In genomic region chr2:37876227-37876626, GRCh38 we compare ENCODE assay signal across 16 cellular contexts.
"Had no signal": no experiment of that assay in that cellular context is flagged by ENCODE, and none has a peak within 500 bp of the region (broad histone marks: within the 10 kb centered on the region; RNA-seq: fewer than 3 reads in every experiment).

No MANE protein-coding gene starts in this region.

- DNase-seq: activated CD4-positive, alpha-beta T cell treated with anti-CD3 and anti-CD28 coated beads for 1 hour; activated CD4-positive, alpha-beta T cell treated with anti-CD3 and anti-CD28 coated beads, Interleukin-2, amount 50 U/mL, for 1 hour; activated CD8-positive, alpha-beta T cell treated with anti-CD3 and anti-CD28 coated beads, Interleukin-2, amount 10 ng/mL, durations not matched to agents 7 days and 5 days; aorta; caudate nucleus; effector CD8-positive, alpha-beta T cell; hippocampal formation; posterior cingulate gyrus; stimulated activated CD4-positive, alpha-beta T cell treated with anti-CD3 and anti-CD28 coated beads, Interleukin-1b, Interleukin-23, amount 100 ng/mL, for 48 hours; stimulated activated naive CD8-positive, alpha-beta T cell treated with anti-CD3 and anti-CD28 coated beads, Interleukin-15, amount 100 ng/mL, for 72 hours; T-helper 9 cell had no signal

- H3K4me3 ChIP-seq: suprapubic skin, tibial nerve had no signal

- H3K9me3 ChIP-seq: suprapubic skin, tibial nerve had no signal

- ATAC-seq: activated CD8-positive, alpha-beta T cell treated with anti-CD3 and anti-CD28 coated beads, Interleukin-2, amount 10 ng/mL, durations not matched to agents 7 days and 5 days; activated naive CD4-positive, alpha-beta T cell treated with anti-CD3 and anti-CD28 coated beads, Interleukin-2, amount 50 U/mL, for 72 hours; activated T-helper 17 cell treated with anti-CD3 and anti-CD28 coated beads, Interleukin-2, amount 50 U/mL, for 72 hours; stimulated activated effector memory CD8-positive, alpha-beta T cell treated with anti-CD3 and anti-CD28 coated beads, Interleukin-12 subunit alpha, Interleukin-12 subunit beta, amount 100 ng/mL, for 72 hours; stimulated activated naive CD8-positive, alpha-beta T cell treated with anti-CD3 and anti-CD28 coated beads, Interleukin-15, amount 100 ng/mL, for 72 hours had no signal

- H3K27ac ChIP-seq: suprapubic skin had no signal

- H3K27me3 ChIP-seq: suprapubic skin, tibial nerve had no signal

- H3K36me3 ChIP-seq: suprapubic skin, tibial nerve had no signal
